ENCODE assay signal across 18 cellular contexts in the genomic region with DNA sequence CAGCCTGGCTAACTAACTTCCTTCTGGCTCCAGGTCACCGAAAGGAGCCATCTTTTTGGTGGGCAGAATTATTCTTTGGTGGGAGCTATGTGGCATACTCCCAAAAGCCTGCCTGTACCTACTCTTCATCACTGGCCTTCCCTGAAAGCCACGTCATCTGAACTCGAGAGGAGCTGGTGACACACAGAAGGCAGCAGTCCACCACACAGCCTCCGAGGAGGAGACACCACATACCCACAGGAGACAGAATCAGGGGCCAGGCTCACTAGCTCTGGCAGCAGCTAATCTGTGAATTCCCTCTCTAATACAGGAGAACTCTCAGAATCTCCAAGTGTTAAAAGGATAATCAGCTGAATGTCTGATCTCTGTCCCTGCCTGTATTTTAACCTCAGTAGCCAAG.
DNase-seq lines count a peak whose midpoint lies in the region; FAIRE-seq and TF ChIP-seq lines count a peak whose summit lies in the region.
"Had no signal": no experiment of that assay in that cellular context is flagged by ENCODE, and none has a peak within 500 bp of the region (broad histone marks: within the 10 kb centered on the region; RNA-seq: fewer than 3 reads in every experiment).

No MANE protein-coding gene starts in this region.

- DNase-seq in AG04450 (ENCODE audit: low read depth, low spot score) (no peak), adipocyte (ENCODE audit: low read depth) (no peak), right atrium auricular region (ENCODE audit: low spot score) (no peak), NCI-H1436 (lab: John Stamatoyannopoulos, UW) (no peak), HCEC 1CT (no peak), frontal cortex (ENCODE audit: low spot score in 2 of 2) (no peak), colonic mucosa (no peak)
- DNase-seq: activated CD4-positive, alpha-beta T cell treated with anti-CD3 and anti-CD28 coated beads for 48 hours; Caco-2; central memory CD4-positive, alpha-beta T cell; KBM-7; kidney glomerular epithelial cell; naive thymus-derived CD8-positive, alpha-beta T cell; NCI-H1092 treated with DMSO at 0.1 percent for 48 hours; NCI-H2171 had no signal

- H3K4me1 ChIP-seq in adipocyte (ENCODE audit: control insufficient read depth, insufficient read depth, low read length) (peaks cover 37% of the 10 kb centered on the region), right atrium auricular region (peaks cover 0 to 46% of the 10 kb centered on the region in 2 donors), colonic mucosa (no peaks in the 10 kb centered on the region)
- H3K4me1 ChIP-seq: Caco-2 had no signal

- H3K27ac ChIP-seq in AG04450 (ENCODE audit: low read depth, low read length) (peak overlapping the region; percentile 11), right atrium auricular region (peak overlapping the region; percentile 60 to 83), skin epidermis (peak overlapping the region in 17 of 21 experiments; percentile 1 to 83 (median 65)), colonic mucosa (no peak overlapping the region)

- intact Hi-C loops in colonic mucosa (cut with DNase I) = no loop called here

- FAIRE-seq in frontal cortex (lab: Jason Lieb, UNC) = no peak
- FAIRE-seq: A549, endometrium had no signal

- POLR2A ChIA-PET in AG04450 (lab: Yijun Ruan, JAX) = interaction anchor here (0.6 to 0.9 kb wide), 2 partner anchors 24 to 615 kb away, joined by 3 read pairs; no protein-coding TSS in a partner anchor

- CTCF ChIA-PET in AG04450 (lab: Charles Lee) = no interaction called here

- H3K4me3 ChIP-seq in AG04450 (ENCODE audit: low read depth, low read length) (no peak overlapping the region), adipocyte (ENCODE audit: low read length) (no peak overlapping the region), right atrium auricular region (no peak overlapping the region), skin epidermis (no peak overlapping the region), colonic mucosa (no peak overlapping the region)
- H3K4me3 ChIP-seq: A549 had no signal

- no peak for TF ChIP-seq CTCF in AG04450 (IDR thresholded peaks at IDR 0.05; ENCODE audit: low read depth, low read length)
- no peak for TF ChIP-seq CTCF in right atrium auricular region (IDR thresholded peaks at IDR 0.05)
- no peak for TF ChIP-seq CTCF in colonic mucosa (IDR thresholded peaks at IDR 0.05)

- peaks cover 11% of the 10 kb centered on the region for H3K9me3 ChIP-seq in AG04450 (ENCODE audit: control insufficient read depth, insufficient read depth, low read length)
- H3K9me3 ChIP-seq in adipocyte (ENCODE audit: control insufficient read depth, low read length) = no peaks in the 10 kb centered on the region
- no peaks in the 10 kb centered on the region for H3K9me3 ChIP-seq in right atrium auricular region
- H3K9me3 ChIP-seq in colonic mucosa = no peaks in the 10 kb centered on the region
- H3K9me3 ChIP-seq: A549, Caco-2 had no signal

- H3K36me3 ChIP-seq in adipocyte (ENCODE audit: control insufficient read depth, insufficient read depth, low read length, severe bottlenecking) (peaks cover 37% of the 10 kb centered on the region), right atrium auricular region (peaks cover 8% of the 10 kb centered on the region), colonic mucosa (no peaks in the 10 kb centered on the region)

- peak overlapping the region; percentile 27 for H3K9ac ChIP-seq in adipocyte (ENCODE audit: low read length)
- H3K9ac ChIP-seq in colonic mucosa (ENCODE audit: low read depth in 2 of 2, low read length in 2 of 2) = no peak overlapping the region

- no peaks in the 10 kb centered on the region for H3K27me3 ChIP-seq in AG04450 (ENCODE audit: control insufficient read depth, insufficient read depth, low read length)
- H3K27me3 ChIP-seq in adipocyte (replicated peaks; ENCODE audit: control insufficient read depth, insufficient read depth, low read length) = no peaks in the 10 kb centered on the region
- H3K27me3 ChIP-seq in right atrium auricular region = no peaks in the 10 kb centered on the region
- H3K27me3 ChIP-seq in colonic mucosa = no peaks in the 10 kb centered on the region
